ENCODE assay signal across 1 cellular context in genomic region chr10:97255512-97256293, GRCh38.
TF ChIP-seq lines count a peak whose summit lies in the region.

No MANE protein-coding gene starts in this region.

TF ChIP-seq in GM12878, 131 proteins besides CTCF, POLR2A, EP300 and RAD21:
- TF ChIP-seq PAX5 (IDR thresholded peaks at IDR 0.05; ENCODE audit: borderline replicate concordance, low read depth, low read length): no peak
- TF ChIP-seq MEF2A (IDR thresholded peaks at IDR 0.05; ENCODE audit: insufficient read depth, low read depth, low read length): no peak
- no peak for TF ChIP-seq E2F4 (IDR thresholded peaks at IDR 0.05; ENCODE audit: low read depth, low read length)
- TF ChIP-seq RELB (IDR thresholded peaks at IDR 0.05; ENCODE audit: low read depth): no peak
